7 cellular contexts compared by ENCODE assay signal in the genomic region with DNA sequence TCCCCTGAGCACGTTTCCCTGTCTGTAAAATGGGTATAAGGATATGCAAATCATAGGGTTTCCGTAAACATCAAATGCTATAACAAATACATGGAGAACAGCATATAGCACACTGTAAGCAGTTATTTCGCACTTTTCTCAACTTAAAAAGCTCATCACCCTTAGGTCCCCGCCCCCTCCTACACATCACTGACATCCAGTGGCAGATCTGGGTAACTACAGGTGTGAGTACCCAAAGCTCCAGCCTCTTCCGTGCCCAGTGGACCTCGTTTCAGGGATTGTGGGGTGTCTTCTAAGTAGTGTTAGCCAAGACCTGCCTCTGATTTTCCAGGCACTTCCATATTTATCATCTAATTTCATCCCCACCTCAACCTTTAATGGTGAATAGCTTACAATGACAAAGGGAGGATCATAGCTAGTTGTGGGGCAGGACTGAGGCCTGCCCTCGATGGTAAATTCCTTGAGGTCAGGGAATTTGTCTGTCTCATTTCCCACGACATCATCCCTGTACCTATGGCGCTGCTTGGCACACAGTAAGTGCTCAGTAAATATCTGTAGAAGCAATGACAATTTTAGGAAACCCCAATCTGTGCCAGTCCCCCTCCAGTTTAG.
DNase-seq lines count a peak whose midpoint lies in the region; ATAC-seq and TF ChIP-seq lines count a peak whose summit lies in the region.

No MANE protein-coding gene starts in this region.

- H3K36me3 ChIP-seq in aorta (ENCODE audit: control insufficient read depth in 1 of 2, insufficient read depth in 2 of 2, low read length in 1 of 2), result no peaks in the 10 kb centered on the region

- H3K27ac ChIP-seq in aorta (ENCODE audit: low read depth in 1 of 2, low read length in 2 of 2), result no peak overlapping the region

- H3K9me3 ChIP-seq in aorta (ENCODE audit: control insufficient read depth, low read length), result no peaks in the 10 kb centered on the region

- ATAC-seq in GM19043 (IDR thresholded peaks at IDR 0.05; ENCODE audit: low read depth, unreplicated experiment), result peak; percentile 90
- ATAC-seq in HG03196 (IDR thresholded peaks at IDR 0.05; ENCODE audit: unreplicated experiment), result peak; percentile 91
- ATAC-seq in aorta (ENCODE audit: low FRiP score), result peak; percentile 55

- H3K4me3 ChIP-seq in choroid plexus epithelial cell (ENCODE audit: low read depth, low read length) (no peak overlapping the region), aorta (ENCODE audit: low read length in 2 of 2) (no peak overlapping the region)

- DNase-seq in DMS53 (lab: John Stamatoyannopoulos, UW) (peak; percentile 85), OCI-M1 (lab: John Stamatoyannopoulos, UW) (peak; percentile 91), choroid plexus epithelial cell (ENCODE audit: low read depth) (peak; percentile 80), lung microvascular endothelial cell (ENCODE audit: low read depth in 2 of 2) (peak; percentile 67 to 73), aorta (peak in 1 of 2 donors; percentile 50)

- WGBS in aorta, 2 donors, result 62 to 68% methylated on average over 9 of the region's 9 CpGs

- intact Hi-C loops in aorta (cut with DNase I), result no loop called here

- peak; percentile 93 for TF ChIP-seq CTCF in choroid plexus epithelial cell (conservative IDR thresholded peaks at IDR 0.05; ENCODE audit: low read depth, low read length)

- H3K4me1 ChIP-seq in aorta (ENCODE audit: control insufficient read depth in 1 of 2, insufficient read depth in 2 of 2, low read length in 2 of 2), result peaks cover 2 to 4% of the 10 kb centered on the region in 2 donors

- H3K27me3 ChIP-seq in aorta (ENCODE audit: control insufficient read depth in 1 of 2, insufficient read depth in 2 of 2, low read length in 1 of 2), result no peaks in the 10 kb centered on the region
